12 cellular contexts compared by ENCODE assay signal in genomic region chr5:154311362-154311761, GRCh38.
A peak's percentile ranks its signal among the peaks of the same experiment; 100 is the strongest.
DNase-seq lines count a peak whose midpoint lies in the region; ATAC-seq lines count a peak whose summit lies in the region.
"Had no signal": no experiment of that assay in that cellular context is flagged by ENCODE, and none has a peak within 500 bp of the region (broad histone marks: within the 10 kb centered on the region; RNA-seq: fewer than 3 reads in every experiment).

No MANE protein-coding gene starts in this region.

- intact Hi-C loops in activated CD4-positive, alpha-beta memory T cell treated with anti-CD3 and anti-CD28 coated beads for 36 hours (cut with micrococcal nuclease), result loop anchor here (1.0 to 10.0 kb wide), 3 partner anchors 97 to 237 kb away; no protein-coding TSS in a partner anchor

- ATAC-seq in HG03066 (IDR thresholded peaks at IDR 0.05; ENCODE audit: low read depth, unreplicated experiment), result peak; percentile 61
- ATAC-seq in stimulated activated memory B cell treated with anti-CD40 and anti-IgM and Interleukin-4, amounts not matched to agents 10 μg/mL and 1 μg/mL and 100 μg/mL, for 72 hours, result no peak

- no peak overlapping the region for H3K4me3 Mint-ChIP-seq in activated CD4-positive, alpha-beta memory T cell treated with anti-CD3 and anti-CD28 coated beads for 36 hours
- no peak overlapping the region for H3K4me3 Mint-ChIP-seq in stimulated activated memory B cell treated with anti-CD40 and anti-IgM and Interleukin-4, amounts not matched to agents 10 μg/mL and 1 μg/mL and 100 μg/mL, for 72 hours

- H3K4me1 Mint-ChIP-seq in activated CD4-positive, alpha-beta memory T cell treated with anti-CD3 and anti-CD28 coated beads for 36 hours (ENCODE audit: low read depth), result peaks cover 30% of the 10 kb centered on the region
- peaks cover 15% of the 10 kb centered on the region for H3K4me1 Mint-ChIP-seq in stimulated activated memory B cell treated with anti-CD40 and anti-IgM and Interleukin-4, amounts not matched to agents 10 μg/mL and 1 μg/mL and 100 μg/mL, for 72 hours

- DNase-seq in activated T-cell treated with anti-CD3 and anti-CD28 coated beads for 48 hours (ENCODE audit: low read depth) (peak; percentile 2), OCI-M1 (lab: John Stamatoyannopoulos, UW) (no peak), CD1c-positive myeloid dendritic cell (ENCODE audit: extremely low spot score) (no peak)
- no peak for DNase-seq in activated T-cell treated with anti-CD3 and anti-CD28 coated beads, Interleukin-2, amount 50 U/mL, for 1 hour
- peak; percentile 70 for DNase-seq in activated CD4-positive, alpha-beta memory T cell treated with anti-CD3 and anti-CD28 coated beads for 36 hours
- peak; percentile 3 for DNase-seq in stimulated activated CD4-positive, alpha-beta T cell treated with anti-CD3 and anti-CD28 coated beads, Interleukin-4, amount 100 ng/mL, for 1 hour
- DNase-seq: brain microvascular endothelial cell, NCI-H1048, Peyer's patch, posterior cingulate gyrus had no signal

- H3K27ac Mint-ChIP-seq in activated CD4-positive, alpha-beta memory T cell treated with anti-CD3 and anti-CD28 coated beads for 36 hours, result peak overlapping the region; percentile 20
- no peak overlapping the region for H3K27ac Mint-ChIP-seq in stimulated activated memory B cell treated with anti-CD40 and anti-IgM and Interleukin-4, amounts not matched to agents 10 μg/mL and 1 μg/mL and 100 μg/mL, for 72 hours

- no peaks in the 10 kb centered on the region for H3K27me3 Mint-ChIP-seq in activated CD4-positive, alpha-beta memory T cell treated with anti-CD3 and anti-CD28 coated beads for 36 hours
- H3K27me3 Mint-ChIP-seq in stimulated activated memory B cell treated with anti-CD40 and anti-IgM and Interleukin-4, amounts not matched to agents 10 μg/mL and 1 μg/mL and 100 μg/mL, for 72 hours, result no peaks in the 10 kb centered on the region

- CTCF ChIA-PET in activated CD4-positive, alpha-beta memory T cell treated with anti-CD3 and anti-CD28 coated beads for 36 hours (lab: Charles Lee), result interaction anchor here (0.6 kb wide), 1 partner anchor 137 kb away, joined by 3 read pairs; no protein-coding TSS in a partner anchor

- H3K9me3 Mint-ChIP-seq in activated CD4-positive, alpha-beta memory T cell treated with anti-CD3 and anti-CD28 coated beads for 36 hours, result no peaks in the 10 kb centered on the region
- no peaks in the 10 kb centered on the region for H3K9me3 Mint-ChIP-seq in stimulated activated memory B cell treated with anti-CD40 and anti-IgM and Interleukin-4, amounts not matched to agents 10 μg/mL and 1 μg/mL and 100 μg/mL, for 72 hours

- POLR2A ChIA-PET in activated CD4-positive, alpha-beta memory T cell treated with anti-CD3 and anti-CD28 coated beads for 36 hours (lab: Charles Lee), result interaction anchor here (1.2 kb wide), 1 partner anchor 122 kb away, joined by 3 read pairs; no protein-coding TSS in a partner anchor

- peaks cover 11% of the 10 kb centered on the region for H3K36me3 Mint-ChIP-seq in activated CD4-positive, alpha-beta memory T cell treated with anti-CD3 and anti-CD28 coated beads for 36 hours
- H3K36me3 Mint-ChIP-seq in stimulated activated memory B cell treated with anti-CD40 and anti-IgM and Interleukin-4, amounts not matched to agents 10 μg/mL and 1 μg/mL and 100 μg/mL, for 72 hours, result peaks cover 26% of the 10 kb centered on the region

Comparison
In these comparisons a context has a peak if more than half of its experiments do, and no peak if none do; other contexts are left out.
1. DNase-seq: peak in activated T-cell treated with anti-CD3 and anti-CD28 coated beads for 48 hours (single experiment), activated CD4-positive, alpha-beta memory T cell treated with anti-CD3 and anti-CD28 coated beads for 36 hours (single experiment) and stimulated activated CD4-positive, alpha-beta T cell treated with anti-CD3 and anti-CD28 coated beads, Interleukin-4, amount 100 ng/mL, for 1 hour (single experiment); none in activated T-cell treated with anti-CD3 and anti-CD28 coated beads, Interleukin-2, amount 50 U/mL, for 1 hour (single experiment), OCI-M1 (single experiment) and CD1c-positive myeloid dendritic cell (single experiment).